ENCODE assay signal across 24 cellular contexts in genomic region chr2:38269421-38269820, GRCh38.
"Had no signal": no experiment of that assay in that cellular context is flagged by ENCODE, and none has a peak within 500 bp of the region (broad histone marks: within the 10 kb centered on the region; RNA-seq: fewer than 3 reads in every experiment).

No MANE protein-coding gene starts in this region.

- H3K9me3 ChIP-seq: ascending aorta, heart left ventricle, psoas muscle, sigmoid colon, suprapubic skin, tibial artery had no signal

- H3K4me3 ChIP-seq: ascending aorta, heart left ventricle, psoas muscle, sigmoid colon, smooth muscle cell, suprapubic skin, tibial artery had no signal

- ATAC-seq: activated CD4-positive, CD25-positive, alpha-beta regulatory T cell treated with anti-CD3 and anti-CD28 coated beads, Interleukin-2, amount 50 U/mL, for 24 hours; heart left ventricle; naive thymus-derived CD4-positive, alpha-beta T cell; psoas muscle; stimulated activated memory B cell treated with anti-CD40 and anti-IgM and Interleukin-4, amounts not matched to agents 10 μg/mL and 1 μg/mL and 100 μg/mL, for 72 hours had no signal

- H3K36me3 ChIP-seq: ascending aorta, heart left ventricle, sigmoid colon, suprapubic skin, tibial artery, WERI-Rb-1 had no signal

- H3K27ac ChIP-seq: ascending aorta, heart left ventricle, parathyroid adenoma, psoas muscle, sigmoid colon, suprapubic skin, tibial artery, WERI-Rb-1 had no signal

- H3K4me1 ChIP-seq: ascending aorta, parathyroid adenoma, psoas muscle, tibial artery had no signal

- DNase-seq: activated CD4-positive, alpha-beta T cell treated with anti-CD3 and anti-CD28 coated beads for 48 hours; activated CD4-positive, alpha-beta T cell treated with anti-CD3 and anti-CD28 coated beads, Interleukin-2, amount 50 U/mL, for 48 hours; activated CD8-positive, alpha-beta memory T cell treated with anti-CD3 and anti-CD28 coated beads for 24 hours; activated effector memory CD4-positive, alpha-beta T cell treated with Interleukin-2 at 50 U/mL for 16 hours; activated naive CD4-positive, alpha-beta T cell treated with Interleukin-2 at 50 U/mL for 16 hours; activated naive CD8-positive, alpha-beta T cell treated with anti-CD3 and anti-CD28 coated beads for 36 hours; heart left ventricle; hypothalamus; immature natural killer cell; naive thymus-derived CD4-positive, alpha-beta T cell; nucleus accumbens; psoas muscle; sigmoid colon; stimulated activated CD4-positive, alpha-beta T cell treated with anti-CD3 and anti-CD28 coated beads, Interleukin-1b, Interleukin-23, amount 100 ng/mL, for 48 hours; stimulated activated CD4-positive, alpha-beta T cell treated with anti-CD3 and anti-CD28 coated beads, Interleukin-4, amount 100 ng/mL, for 4 hours; stimulated activated CD8-positive, alpha-beta memory T cell treated with anti-CD3 and anti-CD28 coated beads, Interleukin-4, amount 100 ng/mL, for 48 hours; tibial artery; WERI-Rb-1 had no signal

- H3K27me3 ChIP-seq: ascending aorta, heart left ventricle, sigmoid colon, suprapubic skin, tibial artery had no signal
